Comparison of ENCODE assay signal across 1 cellular context in the genomic region with DNA sequence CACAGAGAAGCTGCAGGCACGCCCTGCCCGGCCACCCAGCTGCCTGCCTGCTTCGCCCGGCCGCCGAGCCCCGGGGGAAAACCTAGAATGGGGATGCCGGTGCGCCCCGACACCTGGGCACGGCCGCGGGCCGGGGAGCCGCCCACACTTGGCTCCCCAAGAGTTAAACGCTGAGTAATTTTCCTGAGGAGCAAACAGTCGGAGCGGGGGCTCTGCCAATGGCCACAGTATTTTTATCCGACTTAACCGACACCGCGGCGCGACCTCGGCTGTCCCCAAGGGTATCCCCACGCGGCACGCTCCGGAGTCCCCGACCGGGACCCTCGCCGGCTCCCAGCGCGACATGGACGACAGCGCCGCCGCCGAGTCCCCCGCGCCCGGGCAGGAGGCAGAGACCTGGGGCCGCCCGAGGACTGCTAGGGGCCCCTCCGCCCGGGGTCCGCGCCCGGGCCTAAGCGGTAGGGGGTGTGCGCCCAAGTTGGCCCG.
TF ChIP-seq lines count a peak whose summit lies in the region.

No MANE protein-coding gene starts in this region.

TF ChIP-seq in HepG2, 621 proteins besides CTCF, POLR2A, EP300 and RAD21 (continued from another document and continues in another):
- TF ChIP-seq KDM2A (CRISPR knock-in tag; IDR thresholded peaks at IDR 0.05; ENCODE audit: borderline replicate concordance, low read depth) (peak; percentile 68), ZNF274 (CRISPR knock-in tag; IDR thresholded peaks at IDR 0.05) (peak; percentile 73; the same call in 1 of the 2 replicates), POLR2AphosphoS5 (IDR thresholded peaks at IDR 0.05; ENCODE audit: low read depth, low read length) (no peak), SNAI1 (CRISPR knock-in tag; IDR thresholded peaks at IDR 0.05; ENCODE audit: borderline replicate concordance) (no peak), ZNF24 (IDR thresholded peaks at IDR 0.05) (no peak), SRY (CRISPR knock-in tag; IDR thresholded peaks at IDR 0.05) (0 out of 2 replicates have a peak, but pooled peaks have one; percentile 26), TMF1 (CRISPR knock-in tag; IDR thresholded peaks at IDR 0.05; ENCODE audit: low read depth) (no peak), ZNF143 (CRISPR knock-in tag; IDR thresholded peaks at IDR 0.05) (no peak), ZBTB7B (CRISPR knock-in tag; IDR thresholded peaks at IDR 0.05) (0 out of 2 replicates have a peak, but pooled peaks have one; percentile 41), HIVEP1 (CRISPR knock-in tag; IDR thresholded peaks at IDR 0.05) (0 out of 2 replicates have a peak, but pooled peaks have one; percentile 0), ZNF709 (CRISPR knock-in tag; IDR thresholded peaks at IDR 0.05) (0 out of 2 replicates have a peak, but pooled peaks have one; percentile 47), PRPF4 (IDR thresholded peaks at IDR 0.05; ENCODE audit: low read depth, low read length, poor library complexity, severe bottlenecking) (no peak), ZNF501 (CRISPR knock-in tag; IDR thresholded peaks at IDR 0.05) (peak; percentile 71), ZNF615 (CRISPR knock-in tag; IDR thresholded peaks at IDR 0.05; ENCODE audit: borderline replicate concordance) (no peak), ZNF232 (CRISPR knock-in tag; IDR thresholded peaks at IDR 0.05; ENCODE audit: borderline replicate concordance) (no peak), MTA1 (CRISPR knock-in tag; IDR thresholded peaks at IDR 0.05; ENCODE audit: borderline replicate concordance) (peak; percentile 6; the same call in 1 of the 2 replicates), AGO1 (IDR thresholded peaks at IDR 0.05; ENCODE audit: low read depth, low read length, poor library complexity, severe bottlenecking) (no peak), ATM (IDR thresholded peaks at IDR 0.05; ENCODE audit: borderline replicate concordance) (no peak), ZNF205 (CRISPR knock-in tag; IDR thresholded peaks at IDR 0.05) (0 out of 2 replicates have a peak, but pooled peaks have one; percentile 18), ZNF160 (CRISPR knock-in tag; IDR thresholded peaks at IDR 0.05) (no peak; the same call in 1 of the 2 replicates), ZNF766 (CRISPR knock-in tag; IDR thresholded peaks at IDR 0.05; ENCODE audit: borderline replicate concordance) (no peak), ZSCAN21 (CRISPR knock-in tag; IDR thresholded peaks at IDR 0.05; ENCODE audit: borderline replicate concordance) (0 out of 2 replicates have a peak, but pooled peaks have one; percentile 33), ZNF607 (CRISPR knock-in tag; IDR thresholded peaks at IDR 0.05; ENCODE audit: borderline replicate concordance) (peak; percentile 18; the same call in 1 of the 2 replicates), HES4 (CRISPR knock-in tag; IDR thresholded peaks at IDR 0.05; ENCODE audit: borderline replicate concordance) (peak; percentile 11; the same call in 1 of the 2 replicates), HNRNPH1 (optimal IDR thresholded peaks at IDR 0.05; ENCODE audit: low read depth, low read length) (no peak), MAFK (conservative IDR thresholded peaks at IDR 0.05 in 1 of 2, IDR thresholded peaks at IDR 0.05 in 1 of 2; ENCODE audit: low read length in 2 of 2) (no peak), ZNF33B (CRISPR knock-in tag; IDR thresholded peaks at IDR 0.05) (0 out of 2 replicates have a peak, but pooled peaks have one; percentile 28), ZNF430 (CRISPR knock-in tag; IDR thresholded peaks at IDR 0.05) (no peak; the same call in 1 of the 2 replicates)
- TF ChIP-seq, protein P1, sequence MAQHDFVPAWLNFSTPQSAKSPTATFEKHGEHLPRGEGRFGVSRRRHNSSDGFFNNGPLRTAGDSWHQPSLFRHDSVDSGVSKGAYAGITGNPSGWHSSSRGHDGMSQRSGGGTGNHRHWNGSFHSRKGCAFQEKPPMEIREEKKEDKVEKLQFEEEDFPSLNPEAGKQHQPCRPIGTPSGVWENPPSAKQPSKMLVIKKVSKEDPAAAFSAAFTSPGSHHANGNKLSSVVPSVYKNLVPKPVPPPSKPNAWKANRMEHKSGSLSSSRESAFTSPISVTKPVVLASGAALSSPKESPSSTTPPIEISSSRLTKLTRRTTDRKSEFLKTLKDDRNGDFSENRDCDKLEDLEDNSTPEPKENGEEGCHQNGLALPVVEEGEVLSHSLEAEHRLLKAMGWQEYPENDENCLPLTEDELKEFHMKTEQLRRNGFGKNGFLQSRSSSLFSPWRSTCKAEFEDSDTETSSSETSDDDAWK (CRISPR knock-in tag; IDR thresholded peaks at IDR 0.05): no peak
- TF ChIP-seq, protein P2, sequence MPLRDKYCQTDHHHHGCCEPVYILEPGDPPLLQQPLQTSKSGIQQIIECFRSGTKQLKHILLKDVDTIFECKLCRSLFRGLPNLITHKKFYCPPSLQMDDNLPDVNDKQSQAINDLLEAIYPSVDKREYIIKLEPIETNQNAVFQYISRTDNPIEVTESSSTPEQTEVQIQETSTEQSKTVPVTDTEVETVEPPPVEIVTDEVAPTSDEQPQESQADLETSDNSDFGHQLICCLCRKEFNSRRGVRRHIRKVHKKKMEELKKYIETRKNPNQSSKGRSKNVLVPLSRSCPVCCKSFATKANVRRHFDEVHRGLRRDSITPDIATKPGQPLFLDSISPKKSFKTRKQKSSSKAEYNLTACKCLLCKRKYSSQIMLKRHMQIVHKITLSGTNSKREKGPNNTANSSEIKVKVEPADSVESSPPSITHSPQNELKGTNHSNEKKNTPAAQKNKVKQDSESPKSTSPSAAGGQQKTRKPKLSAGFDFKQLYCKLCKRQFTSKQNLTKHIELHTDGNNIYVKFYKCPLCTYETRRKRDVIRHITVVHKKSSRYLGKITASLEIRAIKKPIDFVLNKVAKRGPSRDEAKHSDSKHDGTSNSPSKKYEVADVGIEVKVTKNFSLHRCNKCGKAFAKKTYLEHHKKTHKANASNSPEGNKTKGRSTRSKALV (CRISPR knock-in tag; IDR thresholded peaks at IDR 0.05): 0 out of 2 replicates have a peak, but pooled peaks have one; percentile 37
- TF ChIP-seq, protein P3, sequence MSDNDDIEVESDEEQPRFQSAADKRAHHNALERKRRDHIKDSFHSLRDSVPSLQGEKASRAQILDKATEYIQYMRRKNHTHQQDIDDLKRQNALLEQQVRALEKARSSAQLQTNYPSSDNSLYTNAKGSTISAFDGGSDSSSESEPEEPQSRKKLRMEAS (IDR thresholded peaks at IDR 0.05): no peak
- TF ChIP-seq, protein P4, sequence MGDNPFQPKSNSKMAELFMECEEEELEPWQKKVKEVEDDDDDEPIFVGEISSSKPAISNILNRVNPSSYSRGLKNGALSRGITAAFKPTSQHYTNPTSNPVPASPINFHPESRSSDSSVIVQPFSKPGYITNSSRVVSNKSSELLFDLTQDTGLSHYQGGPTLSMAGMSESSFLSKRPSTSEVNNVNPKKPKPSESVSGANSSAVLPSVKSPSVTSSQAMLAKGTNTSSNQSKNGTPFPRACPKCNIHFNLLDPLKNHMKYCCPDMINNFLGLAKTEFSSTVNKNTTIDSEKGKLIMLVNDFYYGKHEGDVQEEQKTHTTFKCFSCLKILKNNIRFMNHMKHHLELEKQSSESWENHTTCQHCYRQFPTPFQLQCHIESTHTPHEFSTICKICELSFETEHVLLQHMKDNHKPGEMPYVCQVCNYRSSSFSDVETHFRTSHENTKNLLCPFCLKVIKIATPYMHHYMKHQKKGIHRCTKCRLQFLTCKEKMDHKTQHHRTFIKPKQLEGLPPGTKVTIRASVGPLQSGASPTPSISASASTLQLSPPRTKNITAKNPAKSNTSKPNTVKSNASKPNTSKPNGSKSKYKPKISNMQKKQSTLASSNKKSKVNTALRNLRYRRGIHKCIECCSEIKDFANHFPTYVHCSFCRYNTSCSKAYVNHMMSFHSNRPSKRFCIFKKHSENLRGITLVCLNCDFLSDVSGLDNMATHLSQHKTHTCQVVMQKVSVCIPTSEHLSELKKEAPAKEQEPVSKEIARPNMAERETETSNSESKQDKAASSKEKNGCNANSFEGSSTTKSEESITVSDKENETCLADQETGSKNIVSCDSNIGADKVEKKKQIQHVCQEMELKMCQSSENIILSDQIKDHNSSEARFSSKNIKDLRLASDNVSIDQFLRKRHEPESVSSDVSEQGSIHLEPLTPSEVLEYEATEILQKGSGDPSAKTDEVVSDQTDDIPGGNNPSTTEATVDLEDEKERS (CRISPR knock-in tag; IDR thresholded peaks at IDR 0.05): no peak
- TF ChIP-seq, protein P5, sequence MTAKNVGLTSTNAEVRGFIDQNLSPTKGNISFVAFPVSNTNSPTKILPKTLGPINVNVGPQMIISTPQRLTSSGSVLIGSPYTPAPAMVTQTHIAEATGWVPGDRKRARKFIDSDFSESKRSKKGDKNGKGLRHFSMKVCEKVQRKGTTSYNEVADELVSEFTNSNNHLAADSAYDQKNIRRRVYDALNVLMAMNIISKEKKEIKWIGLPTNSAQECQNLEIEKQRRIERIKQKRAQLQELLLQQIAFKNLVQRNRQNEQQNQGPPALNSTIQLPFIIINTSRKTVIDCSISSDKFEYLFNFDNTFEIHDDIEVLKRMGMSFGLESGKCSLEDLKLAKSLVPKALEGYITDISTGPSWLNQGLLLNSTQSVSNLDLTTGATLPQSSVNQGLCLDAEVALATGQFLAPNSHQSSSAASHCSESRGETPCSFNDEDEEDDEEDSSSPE (CRISPR knock-in tag; IDR thresholded peaks at IDR 0.05): peak; percentile 39; the same call in 1 of the 2 replicates
- TF ChIP-seq, protein P6, sequence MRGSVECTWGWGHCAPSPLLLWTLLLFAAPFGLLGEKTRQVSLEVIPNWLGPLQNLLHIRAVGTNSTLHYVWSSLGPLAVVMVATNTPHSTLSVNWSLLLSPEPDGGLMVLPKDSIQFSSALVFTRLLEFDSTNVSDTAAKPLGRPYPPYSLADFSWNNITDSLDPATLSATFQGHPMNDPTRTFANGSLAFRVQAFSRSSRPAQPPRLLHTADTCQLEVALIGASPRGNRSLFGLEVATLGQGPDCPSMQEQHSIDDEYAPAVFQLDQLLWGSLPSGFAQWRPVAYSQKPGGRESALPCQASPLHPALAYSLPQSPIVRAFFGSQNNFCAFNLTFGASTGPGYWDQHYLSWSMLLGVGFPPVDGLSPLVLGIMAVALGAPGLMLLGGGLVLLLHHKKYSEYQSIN (CRISPR knock-in tag; IDR thresholded peaks at IDR 0.05; ENCODE audit: borderline replicate concordance): no peak
- TF ChIP-seq, protein P7, sequence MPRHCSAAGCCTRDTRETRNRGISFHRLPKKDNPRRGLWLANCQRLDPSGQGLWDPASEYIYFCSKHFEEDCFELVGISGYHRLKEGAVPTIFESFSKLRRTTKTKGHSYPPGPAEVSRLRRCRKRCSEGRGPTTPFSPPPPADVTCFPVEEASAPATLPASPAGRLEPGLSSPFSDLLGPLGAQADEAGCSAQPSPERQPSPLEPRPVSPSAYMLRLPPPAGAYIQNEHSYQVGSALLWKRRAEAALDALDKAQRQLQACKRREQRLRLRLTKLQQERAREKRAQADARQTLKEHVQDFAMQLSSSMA (CRISPR knock-in tag; IDR thresholded peaks at IDR 0.05): no peak; the same call in 1 of the 2 replicates
- TF ChIP-seq, protein P8, sequence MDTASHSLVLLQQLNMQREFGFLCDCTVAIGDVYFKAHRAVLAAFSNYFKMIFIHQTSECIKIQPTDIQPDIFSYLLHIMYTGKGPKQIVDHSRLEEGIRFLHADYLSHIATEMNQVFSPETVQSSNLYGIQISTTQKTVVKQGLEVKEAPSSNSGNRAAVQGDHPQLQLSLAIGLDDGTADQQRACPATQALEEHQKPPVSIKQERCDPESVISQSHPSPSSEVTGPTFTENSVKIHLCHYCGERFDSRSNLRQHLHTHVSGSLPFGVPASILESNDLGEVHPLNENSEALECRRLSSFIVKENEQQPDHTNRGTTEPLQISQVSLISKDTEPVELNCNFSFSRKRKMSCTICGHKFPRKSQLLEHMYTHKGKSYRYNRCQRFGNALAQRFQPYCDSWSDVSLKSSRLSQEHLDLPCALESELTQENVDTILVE (CRISPR knock-in tag; IDR thresholded peaks at IDR 0.05): no peak
- TF ChIP-seq, protein P9, sequence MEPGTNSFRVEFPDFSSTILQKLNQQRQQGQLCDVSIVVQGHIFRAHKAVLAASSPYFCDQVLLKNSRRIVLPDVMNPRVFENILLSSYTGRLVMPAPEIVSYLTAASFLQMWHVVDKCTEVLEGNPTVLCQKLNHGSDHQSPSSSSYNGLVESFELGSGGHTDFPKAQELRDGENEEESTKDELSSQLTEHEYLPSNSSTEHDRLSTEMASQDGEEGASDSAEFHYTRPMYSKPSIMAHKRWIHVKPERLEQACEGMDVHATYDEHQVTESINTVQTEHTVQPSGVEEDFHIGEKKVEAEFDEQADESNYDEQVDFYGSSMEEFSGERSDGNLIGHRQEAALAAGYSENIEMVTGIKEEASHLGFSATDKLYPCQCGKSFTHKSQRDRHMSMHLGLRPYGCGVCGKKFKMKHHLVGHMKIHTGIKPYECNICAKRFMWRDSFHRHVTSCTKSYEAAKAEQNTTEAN (CRISPR knock-in tag; conservative IDR thresholded peaks at IDR 0.05): no peak
- TF ChIP-seq, protein P10, sequence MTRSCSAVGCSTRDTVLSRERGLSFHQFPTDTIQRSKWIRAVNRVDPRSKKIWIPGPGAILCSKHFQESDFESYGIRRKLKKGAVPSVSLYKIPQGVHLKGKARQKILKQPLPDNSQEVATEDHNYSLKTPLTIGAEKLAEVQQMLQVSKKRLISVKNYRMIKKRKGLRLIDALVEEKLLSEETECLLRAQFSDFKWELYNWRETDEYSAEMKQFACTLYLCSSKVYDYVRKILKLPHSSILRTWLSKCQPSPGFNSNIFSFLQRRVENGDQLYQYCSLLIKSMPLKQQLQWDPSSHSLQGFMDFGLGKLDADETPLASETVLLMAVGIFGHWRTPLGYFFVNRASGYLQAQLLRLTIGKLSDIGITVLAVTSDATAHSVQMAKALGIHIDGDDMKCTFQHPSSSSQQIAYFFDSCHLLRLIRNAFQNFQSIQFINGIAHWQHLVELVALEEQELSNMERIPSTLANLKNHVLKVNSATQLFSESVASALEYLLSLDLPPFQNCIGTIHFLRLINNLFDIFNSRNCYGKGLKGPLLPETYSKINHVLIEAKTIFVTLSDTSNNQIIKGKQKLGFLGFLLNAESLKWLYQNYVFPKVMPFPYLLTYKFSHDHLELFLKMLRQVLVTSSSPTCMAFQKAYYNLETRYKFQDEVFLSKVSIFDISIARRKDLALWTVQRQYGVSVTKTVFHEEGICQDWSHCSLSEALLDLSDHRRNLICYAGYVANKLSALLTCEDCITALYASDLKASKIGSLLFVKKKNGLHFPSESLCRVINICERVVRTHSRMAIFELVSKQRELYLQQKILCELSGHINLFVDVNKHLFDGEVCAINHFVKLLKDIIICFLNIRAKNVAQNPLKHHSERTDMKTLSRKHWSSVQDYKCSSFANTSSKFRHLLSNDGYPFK (CRISPR knock-in tag; IDR thresholded peaks at IDR 0.05; ENCODE audit: borderline replicate concordance): no peak
- TF ChIP-seq, protein P11, sequence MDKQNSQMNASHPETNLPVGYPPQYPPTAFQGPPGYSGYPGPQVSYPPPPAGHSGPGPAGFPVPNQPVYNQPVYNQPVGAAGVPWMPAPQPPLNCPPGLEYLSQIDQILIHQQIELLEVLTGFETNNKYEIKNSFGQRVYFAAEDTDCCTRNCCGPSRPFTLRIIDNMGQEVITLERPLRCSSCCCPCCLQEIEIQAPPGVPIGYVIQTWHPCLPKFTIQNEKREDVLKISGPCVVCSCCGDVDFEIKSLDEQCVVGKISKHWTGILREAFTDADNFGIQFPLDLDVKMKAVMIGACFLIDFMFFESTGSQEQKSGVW (CRISPR knock-in tag; IDR thresholded peaks at IDR 0.05; ENCODE audit: borderline replicate concordance): peak; percentile 73; the same call in 1 of the 2 replicates
